Comparison of ENCODE assay signal across 26 cellular contexts in genomic region chr3:8519774-8520448, GRCh38. TPM values are rescaled to one million over a fixed set of nuclear protein-coding genes. Genes with fewer than 3 reads are reported as not detected.
DNase-seq lines count a peak whose midpoint lies in the region; ATAC-seq, FAIRE-seq and TF ChIP-seq lines count a peak whose summit lies in the region.
"Had no signal": no experiment of that assay in that cellular context is flagged by ENCODE, and none has a peak within 500 bp of the region (broad histone marks: within the 10 kb centered on the region; RNA-seq: fewer than 3 reads in every experiment).

No MANE protein-coding gene starts in this region.

- no peak for FAIRE-seq in urothelium cell line (lab: Jason Lieb, UNC)

- ATAC-seq in Right ventricle myocardium inferior (no peak), aorta (ENCODE audit: low FRiP score) (no peak)
- ATAC-seq: activated T-helper 17 cell treated with anti-CD3 and anti-CD28 coated beads, Interleukin-2, amount 50 U/mL, for 72 hours; naive thymus-derived CD4-positive, alpha-beta T cell had no signal

- peaks cover 11% of the 10 kb centered on the region for H3K79me2 ChIP-seq in parathyroid adenoma

- no peak overlapping the region for H2AFZ ChIP-seq in parathyroid adenoma

- peaks cover 82% of the 10 kb centered on the region for H3K4me1 ChIP-seq in left ventricle myocardium inferior
- no peaks in the 10 kb centered on the region for H3K4me1 ChIP-seq in endodermal cell (ENCODE audit: control insufficient read depth, insufficient read depth, low read length)
- peaks cover 2% of the 10 kb centered on the region for H3K4me1 ChIP-seq in parathyroid adenoma
- H3K4me1 ChIP-seq in aorta (ENCODE audit: control insufficient read depth in 1 of 2, insufficient read depth in 2 of 2, low read length in 2 of 2): peaks cover 16 to 36% of the 10 kb centered on the region in 2 donors
- H3K4me1 ChIP-seq: SJCRH30 had no signal

- peak overlapping the region; percentile 30 for H3K27ac ChIP-seq in left ventricle myocardium inferior (replicated peaks)
- H3K27ac ChIP-seq in endodermal cell (ENCODE audit: low read depth, low read length): no peak overlapping the region
- H3K27ac ChIP-seq in parathyroid adenoma: peak overlapping the region; percentile 33
- peak overlapping the region; percentile 52 to 67 for H3K27ac ChIP-seq in aorta (ENCODE audit: low read depth in 1 of 2, low read length in 2 of 2)
- H3K27ac ChIP-seq: SJCRH30 had no signal

- H3K27me3 Mint-ChIP-seq in endodermal cell (ENCODE audit: insufficient read depth): no peaks in the 10 kb centered on the region
- H3K27me3 Mint-ChIP-seq: activated CD4-positive, alpha-beta memory T cell treated with anti-CD3 and anti-CD28 coated beads for 36 hours; CD4-positive, CD25-positive, alpha-beta regulatory T cell had no signal

- H3K27me3 ChIP-seq in left ventricle myocardium inferior (ENCODE audit: low read depth) (no peaks in the 10 kb centered on the region), endodermal cell (ENCODE audit: control insufficient read depth, insufficient read depth, low read length, poor library complexity, severe bottlenecking) (no peaks in the 10 kb centered on the region), parathyroid adenoma (ENCODE audit: control insufficient read depth, insufficient read depth, low read length) (no peaks in the 10 kb centered on the region), aorta (ENCODE audit: control insufficient read depth in 1 of 2, insufficient read depth in 2 of 2, low read length in 1 of 2) (no peaks in the 10 kb centered on the region)
- H3K27me3 ChIP-seq: SJCRH30 had no signal

- TF ChIP-seq CTCF in left ventricle myocardium inferior (IDR thresholded peaks at IDR 0.05; ENCODE audit: borderline replicate concordance): no peak
- TF ChIP-seq CTCF in endodermal cell (conservative IDR thresholded peaks at IDR 0.05): no peak
- no peak for TF ChIP-seq CTCF in parathyroid adenoma (IDR thresholded peaks at IDR 0.05)

- H3K4me3 ChIP-seq in left ventricle myocardium inferior (no peak overlapping the region), endodermal cell (ENCODE audit: low read length) (no peak overlapping the region), parathyroid adenoma (ENCODE audit: low read depth, low read length) (no peak overlapping the region), aorta (ENCODE audit: low read length in 2 of 2) (no peak overlapping the region)
- H3K4me3 ChIP-seq: SJCRH30 had no signal

- intact Hi-C loops in left ventricle myocardium inferior (cut with micrococcal nuclease) (no loop called here), Right ventricle myocardium inferior (cut with DNase I) (loop anchor here (1.0 kb wide), 1 partner anchor 18 kb away; no protein-coding TSS in a partner anchor), aorta (cut with DNase I) (no loop called here)

- H3K36me3 Mint-ChIP-seq in endodermal cell (ENCODE audit: low read depth): peaks cover 46% of the 10 kb centered on the region
- H3K36me3 Mint-ChIP-seq: activated CD4-positive, alpha-beta memory T cell treated with anti-CD3 and anti-CD28 coated beads for 36 hours had no signal

- peaks cover 13% of the 10 kb centered on the region for H3K4me1 Mint-ChIP-seq in endodermal cell
- H3K4me1 Mint-ChIP-seq: activated T-helper 17 cell treated with anti-CD3 and anti-CD28 coated beads, Interleukin-2, amount 50 U/mL, for 72 hours; naive thymus-derived CD4-positive, alpha-beta T cell had no signal

- no peak for DNase-seq in left ventricle myocardium inferior
- DNase-seq in Right ventricle myocardium inferior (ENCODE audit: missing footprints): no peak
- DNase-seq in endodermal cell: peak; percentile 19
- DNase-seq in aorta: no peak
- no peak for DNase-seq in hypothalamus (lab: John Stamatoyannopoulos, UW)
- no peak for DNase-seq in EL
- no peak for DNase-seq in urothelium cell line (ENCODE audit: low spot score)
- DNase-seq: 8988T; activated CD4-positive, alpha-beta memory T cell treated with anti-CD3 and anti-CD28 coated beads for 36 hours; activated naive CD4-positive, alpha-beta T cell treated with anti-CD3 and anti-CD28 coated beads, Interleukin-2, amount 50 U/mL, for 16 hours; amygdala; caudate nucleus; CD4-positive, CD25-positive, alpha-beta regulatory T cell; islet precursor cell; midbrain; naive thymus-derived CD4-positive, alpha-beta T cell; NCI-H1105 treated with DMSO at 0.1 percent for 48 hours; NCI-H1930; NCI-H748 treated with DMSO at 0.1 percent for 48 hours; occipital lobe; retina; SJCRH30; stimulated activated naive CD4-positive, alpha-beta T cell; T-helper 1 cell had no signal

- H3K4me2 ChIP-seq in parathyroid adenoma (ENCODE audit: low read length): no peak overlapping the region

- WGBS in endodermal cell (ENCODE audit: insufficient coverage in 1 of 2, insufficient read length in 1 of 2), 2 experiments: 50 to 70% methylated on average over 1 to 2 of the region's 2 CpGs
- 2 to 5% methylated on average over 2 of the region's 2 CpGs for WGBS in aorta, 2 donors

- H3K9me3 ChIP-seq in left ventricle myocardium inferior (replicated peaks) (no peaks in the 10 kb centered on the region), endodermal cell (ENCODE audit: control insufficient read depth, low read length) (peaks cover 5% of the 10 kb centered on the region), parathyroid adenoma (ENCODE audit: control insufficient read depth, low read length) (no peaks in the 10 kb centered on the region), aorta (ENCODE audit: control insufficient read depth, low read length) (no peaks in the 10 kb centered on the region)
- H3K9me3 ChIP-seq: SJCRH30 had no signal

- no peaks in the 10 kb centered on the region for H3K9me3 Mint-ChIP-seq in endodermal cell
- H3K9me3 Mint-ChIP-seq: activated CD4-positive, alpha-beta memory T cell treated with anti-CD3 and anti-CD28 coated beads for 36 hours had no signal

- H3K9ac ChIP-seq in endodermal cell (ENCODE audit: extremely low read depth, low read length, poor library complexity, severe bottlenecking) (no peak overlapping the region), parathyroid adenoma (no peak overlapping the region)

- H3K27ac Mint-ChIP-seq in endodermal cell: no peak overlapping the region
- H3K27ac Mint-ChIP-seq: activated CD4-positive, alpha-beta memory T cell treated with anti-CD3 and anti-CD28 coated beads for 36 hours; activated T-helper 17 cell treated with anti-CD3 and anti-CD28 coated beads, Interleukin-2, amount 50 U/mL, for 72 hours; naive thymus-derived CD4-positive, alpha-beta T cell had no signal

- H3K36me3 ChIP-seq in left ventricle myocardium inferior (peaks cover 7% of the 10 kb centered on the region), endodermal cell (ENCODE audit: control insufficient read depth, insufficient read depth, low read length) (peaks cover 97% of the 10 kb centered on the region), parathyroid adenoma (ENCODE audit: control insufficient read depth, insufficient read depth, low read length) (no peaks in the 10 kb centered on the region), aorta (ENCODE audit: control insufficient read depth in 1 of 2, insufficient read depth in 2 of 2, low read length in 1 of 2) (peaks cover 12 to 13% of the 10 kb centered on the region in 2 donors)

- H3K4me3 Mint-ChIP-seq in endodermal cell: no peak overlapping the region
- H3K4me3 Mint-ChIP-seq: activated CD4-positive, alpha-beta memory T cell treated with anti-CD3 and anti-CD28 coated beads for 36 hours; activated T-helper 17 cell treated with anti-CD3 and anti-CD28 coated beads, Interleukin-2, amount 50 U/mL, for 72 hours; CD4-positive, CD25-positive, alpha-beta regulatory T cell; naive thymus-derived CD4-positive, alpha-beta T cell had no signal

RNA-seq across cellular contexts. Expression of gene LMCD1, which starts 18.3 kb away (rescaled TPM):
- total RNA-seq in left ventricle myocardium inferior (72.9 TPM), Right ventricle myocardium inferior (48.1 TPM), endodermal cell (10 to 100 TPM; 20.7 to 35.7 TPM), aorta (1,000 to 10,000 TPM in 1 of 2 donors, 100 to 1,000 TPM in 1; 192 to 1,289 TPM)
- 32.7 TPM for polyA plus RNA-seq in endodermal cell (2013, experiment 1 of 2)
- 42.3 TPM for polyA plus RNA-seq in endodermal cell (2013, experiment 2 of 2)
- 100 to 1,000 TPM; 347 to 416 TPM for polyA plus RNA-seq in aorta
- polyA plus RNA-seq: naive thymus-derived CD4-positive, alpha-beta T cell had no signal
